14 cellular contexts compared by ENCODE assay signal in the genomic region with DNA sequence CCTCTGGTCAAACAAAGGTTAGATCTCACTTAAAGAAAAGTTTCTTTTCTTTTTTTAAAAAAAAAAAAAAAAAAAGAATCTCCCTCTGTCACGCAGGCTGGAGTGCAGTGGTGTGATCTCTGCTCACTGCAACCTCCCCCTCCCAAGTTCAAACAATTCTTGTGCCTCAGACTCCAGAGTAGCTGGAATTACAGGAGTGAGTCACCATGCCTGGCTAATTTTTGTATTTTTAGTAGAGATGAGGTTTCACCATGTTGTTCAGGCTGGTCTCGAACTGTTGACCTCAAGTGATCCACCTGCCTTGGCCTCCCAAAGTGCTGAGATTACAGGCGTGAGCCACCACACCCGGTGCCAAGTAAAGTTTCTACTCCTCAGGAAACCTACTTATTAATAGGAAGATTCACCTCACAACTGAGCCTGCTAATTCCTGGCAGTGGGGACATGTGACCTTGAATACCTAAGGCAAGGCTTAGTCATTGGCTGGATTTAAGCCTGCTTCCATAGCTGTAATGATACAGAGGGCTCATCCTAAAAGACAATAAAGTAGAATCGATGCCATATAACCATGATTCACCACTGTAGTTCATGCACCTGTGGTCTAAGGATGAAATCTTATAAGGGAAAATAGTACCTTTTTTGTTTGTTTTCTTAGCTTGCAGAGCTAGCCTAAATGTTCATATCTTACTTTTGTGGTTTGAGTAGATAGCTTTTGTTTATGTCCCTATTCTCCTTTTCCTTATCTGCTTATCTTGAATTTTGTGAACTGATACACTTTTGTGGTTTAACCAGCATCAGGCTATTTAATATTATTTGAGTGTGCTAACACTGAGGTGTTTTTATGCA. TPM values are rescaled to one million over a fixed set of nuclear protein-coding genes. Genes with fewer than 3 reads are reported as not detected.
DNase-seq lines count a peak whose midpoint lies in the region; ATAC-seq and TF ChIP-seq lines count a peak whose summit lies in the region.
"Had no signal": no experiment of that assay in that cellular context is flagged by ENCODE, and none has a peak within 500 bp of the region (broad histone marks: within the 10 kb centered on the region; RNA-seq: fewer than 3 reads in every experiment).

No MANE protein-coding gene starts in this region.

- H3K4me3 ChIP-seq in HEK293 (ENCODE audit: low read depth, low read length) (no peak overlapping the region), fibroblast of pulmonary artery (replicated peaks; ENCODE audit: low read depth, low read length) (no peak overlapping the region), left ventricle myocardium inferior (no peak overlapping the region)
- H3K4me3 ChIP-seq: heart left ventricle had no signal

- H3K36me3 Mint-ChIP-seq in activated T-cell treated with anti-CD3 and anti-CD28 coated beads, Interleukin-2, amount 50 U/mL, for 4 hours (ENCODE audit: insufficient read depth): no peaks in the 10 kb centered on the region

- DNase-seq in EH (ENCODE audit: low read depth) (peak; percentile 57), RPMI7951 (ENCODE audit: low read depth) (peak; percentile 61), fibroblast of pulmonary artery (ENCODE audit: low read depth) (peak; percentile 20), HEK293T (ENCODE audit: extremely low spot score) (no peak), left ventricle myocardium inferior (no peak), SIG-M5 (lab: John Stamatoyannopoulos, UW) (no peak)
- DNase-seq in activated T-cell treated with anti-CD3 and anti-CD28 coated beads, Interleukin-2, amount 50 U/mL, for 4 hours: no peak
- DNase-seq: activated naive CD4-positive, alpha-beta T cell treated with anti-CD3 and anti-CD28 coated beads for 36 hours; heart left ventricle; NCI-H187 treated with DMSO at 0.1 percent for 48 hours; NK-92 treated with Interleukin-12 subunit alpha and Interleukin-12 subunit beta, amount 100 ng/mL, for 24 hours; WERI-Rb-1 had no signal

- POLR2A ChIA-PET in HEK293 (lab: Yijun Ruan, JAX): no interaction called here
- POLR2A ChIA-PET in HEK293T (lab: Yijun Ruan, JAX): interaction anchor here (0.5 kb wide), 1 partner anchor 14 kb away, joined by 3 read pairs; no protein-coding TSS in a partner anchor

- no peaks in the 10 kb centered on the region for H3K27me3 Mint-ChIP-seq in activated T-cell treated with anti-CD3 and anti-CD28 coated beads, Interleukin-2, amount 50 U/mL, for 4 hours (ENCODE audit: low read depth)

- CTCF ChIA-PET in HEK293 (lab: Yijun Ruan, JAX): no interaction called here
- CTCF ChIA-PET in HEK293T (lab: Yijun Ruan, JAX): no interaction called here

- H3K4me1 Mint-ChIP-seq in activated T-cell treated with anti-CD3 and anti-CD28 coated beads, Interleukin-2, amount 50 U/mL, for 4 hours (ENCODE audit: low read depth): no peaks in the 10 kb centered on the region

- ATAC-seq in activated T-cell treated with anti-CD3 and anti-CD28 coated beads, Interleukin-2, amount 50 U/mL, for 4 hours: no peak
- ATAC-seq: heart left ventricle had no signal

- H3K27me3 ChIP-seq in left ventricle myocardium inferior (ENCODE audit: low read depth): no peaks in the 10 kb centered on the region
- H3K27me3 ChIP-seq: heart left ventricle had no signal

- intact Hi-C loops in left ventricle myocardium inferior (cut with micrococcal nuclease): no loop called here

- no peaks in the 10 kb centered on the region for H3K9me3 Mint-ChIP-seq in activated T-cell treated with anti-CD3 and anti-CD28 coated beads, Interleukin-2, amount 50 U/mL, for 4 hours
- H3K9me3 Mint-ChIP-seq: activated naive CD4-positive, alpha-beta T cell treated with anti-CD3 and anti-CD28 coated beads for 36 hours had no signal

- H3K36me3 ChIP-seq in HEK293 (ENCODE audit: control insufficient read depth in 2 of 2, insufficient read depth in 1 of 2, low read length in 2 of 2): no peaks in the 10 kb centered on the region
- no peaks in the 10 kb centered on the region for H3K36me3 ChIP-seq in left ventricle myocardium inferior
- H3K36me3 ChIP-seq: heart left ventricle, WERI-Rb-1 had no signal

- H3K9me3 ChIP-seq in HEK293 (ENCODE audit: control insufficient read depth, insufficient read depth, low read depth, low read length): no peaks in the 10 kb centered on the region
- no peaks in the 10 kb centered on the region for H3K9me3 ChIP-seq in left ventricle myocardium inferior (replicated peaks)
- H3K9me3 ChIP-seq: heart left ventricle had no signal

- no peak overlapping the region for H3K4me3 Mint-ChIP-seq in activated T-cell treated with anti-CD3 and anti-CD28 coated beads, Interleukin-2, amount 50 U/mL, for 4 hours
- H3K4me3 Mint-ChIP-seq: activated naive CD4-positive, alpha-beta T cell treated with anti-CD3 and anti-CD28 coated beads for 36 hours had no signal

- no peak for TF ChIP-seq CTCF in HEK293 (tag by site-specific recombination; IDR thresholded peaks at IDR 0.05)
- TF ChIP-seq CTCF in fibroblast of pulmonary artery (IDR thresholded peaks at IDR 0.05; ENCODE audit: low read length, missing control alignments): no peak
- TF ChIP-seq CTCF in left ventricle myocardium inferior (IDR thresholded peaks at IDR 0.05; ENCODE audit: borderline replicate concordance): no peak

- no peak overlapping the region; the same call in 1 of the 2 replicates for H3K27ac ChIP-seq in HEK293 (ENCODE audit: extremely low read depth, low read depth, low read length)
- no peak overlapping the region for H3K27ac ChIP-seq in left ventricle myocardium inferior (replicated peaks)
- H3K27ac ChIP-seq: heart left ventricle, KMS-11, WERI-Rb-1 had no signal

- H3K4me1 ChIP-seq in HEK293 (ENCODE audit: control insufficient read depth, insufficient read depth, low read length) (peaks cover 3% of the 10 kb centered on the region; the same call in 1 of the 2 replicates), left ventricle myocardium inferior (peaks cover 6% of the 10 kb centered on the region)

TF ChIP-seq in HEK293, 187 proteins besides CTCF, POLR2A, EP300 and RAD21 (continues in another document):
- peak; percentile 31; the same call in 1 of the 2 replicates for TF ChIP-seq SP7 (tag by site-specific recombination; IDR thresholded peaks at IDR 0.05)
- TF ChIP-seq ZNF621 (tag by site-specific recombination; IDR thresholded peaks at IDR 0.05): no peak
- TF ChIP-seq, protein P1, sequence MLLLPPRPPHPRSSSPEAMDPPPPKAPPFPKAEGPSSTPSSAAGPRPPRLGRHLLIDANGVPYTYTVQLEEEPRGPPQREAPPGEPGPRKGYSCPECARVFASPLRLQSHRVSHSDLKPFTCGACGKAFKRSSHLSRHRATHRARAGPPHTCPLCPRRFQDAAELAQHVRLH (tag by site-specific recombination; IDR thresholded peaks at IDR 0.05): no peak
- peak; percentile 60; the same call in 1 of the 2 replicates for TF ChIP-seq ZNF394 (tag by site-specific recombination; IDR thresholded peaks at IDR 0.05; ENCODE audit: borderline replicate concordance)
- TF ChIP-seq ZNF248 (tag by site-specific recombination; IDR thresholded peaks at IDR 0.05): no peak
- peak; percentile 69; the same call in 1 of the 2 replicates for TF ChIP-seq ZNF843 (tag by site-specific recombination; IDR thresholded peaks at IDR 0.05)
- TF ChIP-seq ZNF664 (tag by site-specific recombination; IDR thresholded peaks at IDR 0.05): no peak

TF ChIP-seq in HEK293T, 16 proteins besides CTCF, POLR2A, EP300 and RAD21:
- TF ChIP-seq TARDBP (IDR thresholded peaks at IDR 0.05) (no peak), FOXM1 (IDR thresholded peaks at IDR 0.05; ENCODE audit: borderline replicate concordance) (no peak), ARNT (IDR thresholded peaks at IDR 0.05) (no peak), ELF4 (IDR thresholded peaks at IDR 0.05) (no peak), FOXA1 (IDR thresholded peaks at IDR 0.05) (no peak), SUZ12 (IDR thresholded peaks at IDR 0.05) (no peak), HDGF (IDR thresholded peaks at IDR 0.05; ENCODE audit: borderline replicate concordance) (no peak), L3MBTL2 (conservative IDR thresholded peaks at IDR 0.05) (no peak), LEF1 (IDR thresholded peaks at IDR 0.05; ENCODE audit: borderline replicate concordance) (no peak)

RNA-seq across cellular contexts. Expression of a gene that starts 24.8 kb away (rescaled TPM):
- 12.6 and 22.8 TPM in 2 replicates for total RNA-seq in RPMI7951 (2014; rRNA removed; shearing (Covaris generic))
- total RNA-seq in activated T-cell treated with anti-CD3 and anti-CD28 coated beads, Interleukin-2, amount 50 U/mL, for 4 hours: 1 to 10 TPM in 2 of 3 donors, under 1 TPM in 1; 0.81 to 1.9 (median 1.1) TPM
- total RNA-seq in left ventricle myocardium inferior: 25.3 TPM

Comparison
In these comparisons a context has a peak if more than half of its experiments do, and no peak if none do; other contexts are left out.
1. DNase-seq: peak in EH (single experiment), RPMI7951 (single experiment) and fibroblast of pulmonary artery (single experiment); none in HEK293T (single experiment), activated T-cell treated with anti-CD3 and anti-CD28 coated beads, Interleukin-2, amount 50 U/mL, for 4 hours (single experiment), left ventricle myocardium inferior (single experiment) and SIG-M5 (single experiment).